9 cellular contexts compared by ENCODE assay signal in genomic region chr16:51151951-51152663, GRCh38. TPM values are rescaled to one million over a fixed set of nuclear protein-coding genes. Genes with fewer than 3 reads are reported as not detected.
DNase-seq lines count a peak whose midpoint lies in the region; ATAC-seq lines count a peak whose summit lies in the region.
"Had no signal": no experiment of that assay in that cellular context is flagged by ENCODE, and none has a peak within 500 bp of the region (broad histone marks: within the 10 kb centered on the region; RNA-seq: fewer than 3 reads in every experiment).

No MANE protein-coding gene starts in this region.

- DNase-seq in COR-L47 (lab: John Stamatoyannopoulos, UW) (peak; percentile 40), NCI-H345 (lab: John Stamatoyannopoulos, UW) (peak; percentile 57), middle frontal gyrus (ENCODE audit: extremely low spot score, low spot score) (peak; percentile 75), hepatic stellate cell (ENCODE audit: low spot score) (no peak)
- no peak for DNase-seq in stimulated activated CD4-positive, alpha-beta T cell treated with anti-CD3 and anti-CD28 coated beads, Interleukin-4, amount 100 ng/mL, for 24 hours

- H3K4me1 Mint-ChIP-seq in activated T-helper 17 cell treated with anti-CD3 and anti-CD28 coated beads, Interleukin-2, amount 50 U/mL, for 72 hours, result no peaks in the 10 kb centered on the region

- H3K4me3 Mint-ChIP-seq in activated T-helper 17 cell treated with anti-CD3 and anti-CD28 coated beads, Interleukin-2, amount 50 U/mL, for 72 hours, result no peak overlapping the region

- no peaks in the 10 kb centered on the region for H3K9me3 Mint-ChIP-seq in activated T-helper 17 cell treated with anti-CD3 and anti-CD28 coated beads, Interleukin-2, amount 50 U/mL, for 72 hours

- no peak overlapping the region for H3K27ac Mint-ChIP-seq in activated T-helper 17 cell treated with anti-CD3 and anti-CD28 coated beads, Interleukin-2, amount 50 U/mL, for 72 hours

- ATAC-seq in esophagus mucosa, result peak; percentile 39
- ATAC-seq in HG03457 (IDR thresholded peaks at IDR 0.05; ENCODE audit: unreplicated experiment), result no peak
- no peak for ATAC-seq in activated T-helper 17 cell treated with anti-CD3 and anti-CD28 coated beads, Interleukin-2, amount 50 U/mL, for 72 hours (replicated peaks)
- ATAC-seq: HCT116 had no signal

- H3K36me3 Mint-ChIP-seq in activated T-helper 17 cell treated with anti-CD3 and anti-CD28 coated beads, Interleukin-2, amount 50 U/mL, for 72 hours (ENCODE audit: low read depth), result peaks cover 12% of the 10 kb centered on the region

- H3K27me3 Mint-ChIP-seq in activated T-helper 17 cell treated with anti-CD3 and anti-CD28 coated beads, Interleukin-2, amount 50 U/mL, for 72 hours, result peaks cover 59% of the 10 kb centered on the region

RNA-seq across cellular contexts. Expression of gene SALL1, which starts 1.0 kb away (rescaled TPM):
- not detected for total RNA-seq in esophagus mucosa
- not detected for total RNA-seq in activated T-helper 17 cell treated with anti-CD3 and anti-CD28 coated beads, Interleukin-2, amount 50 U/mL, for 72 hours

Comparison
In these comparisons a context has a peak if more than half of its experiments do, and no peak if none do; other contexts are left out.
1. DNase-seq: peak in COR-L47 (single experiment), NCI-H345 (single experiment) and middle frontal gyrus (single experiment); none in hepatic stellate cell (single experiment) and stimulated activated CD4-positive, alpha-beta T cell treated with anti-CD3 and anti-CD28 coated beads, Interleukin-4, amount 100 ng/mL, for 24 hours (single experiment).